Comparison of ENCODE assay signal across 25 cellular contexts in the genomic region with DNA sequence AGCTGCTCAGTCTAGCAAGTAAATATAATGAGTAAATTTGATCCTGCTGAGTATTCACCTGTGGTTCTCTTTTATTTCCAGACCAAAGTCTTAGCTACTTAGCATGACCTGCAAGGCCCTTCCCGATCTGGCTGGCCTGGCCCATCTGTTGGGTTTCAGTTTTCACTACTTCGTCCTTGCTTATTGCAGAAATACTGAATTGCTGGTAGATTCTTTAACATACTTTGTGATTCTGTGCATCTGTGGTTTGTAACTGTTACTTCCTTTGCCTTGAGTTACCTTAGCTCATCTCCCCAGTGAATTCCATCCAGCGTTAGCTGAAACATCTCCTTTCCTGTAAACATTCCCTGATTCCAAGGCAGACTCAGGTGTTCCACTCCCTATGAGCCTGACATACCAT.
DNase-seq lines count a peak whose midpoint lies in the region; ATAC-seq, FAIRE-seq and TF ChIP-seq lines count a peak whose summit lies in the region.
"Had no signal": no experiment of that assay in that cellular context is flagged by ENCODE, and none has a peak within 500 bp of the region (broad histone marks: within the 10 kb centered on the region; RNA-seq: fewer than 3 reads in every experiment).

No MANE protein-coding gene starts in this region.

- no peak for DNase-seq in activated T-cell treated with anti-CD3 and anti-CD28 coated beads, Interleukin-2, amount 50 U/mL, for 72 hours
- DNase-seq in activated T-cell treated with anti-CD3 and anti-CD28 coated beads, Interleukin-2, amount 50 U/mL, for 48 hours: no peak
- DNase-seq in GM12891 (ENCODE audit: insufficient read length, low spot score) (no peak), WERI-Rb-1 (peak; percentile 22), D721Med (ENCODE audit: insufficient read length, low spot score) (no peak)
- DNase-seq in stimulated activated effector memory CD8-positive, alpha-beta T cell treated with anti-CD3 and anti-CD28 coated beads, Interleukin-12 subunit alpha, Interleukin-12 subunit beta, amount 100 ng/mL, for 72 hours (ENCODE audit: low spot score in 2 of 2): no peak
- DNase-seq: BE2C; Calu3; CD4-positive, alpha-beta T cell; DMS79; KBM-7; MM.1S; NCI-H1048; NCI-H1417 treated with DMSO at 0.1 percent for 48 hours; NCI-H2029; NCI-H446; NCI-H526 treated with DMSO at 0.1 percent for 48 hours; NK-92 treated with Interleukin-12 subunit alpha and Interleukin-12 subunit beta, amount 100 ng/mL, for 24 hours; SIG-M5 had no signal

- H3K27ac Mint-ChIP-seq in activated T-cell treated with anti-CD3 and anti-CD28 coated beads, Interleukin-2, amount 50 U/mL, for 72 hours: peak overlapping the region; percentile 52
- H3K27ac Mint-ChIP-seq in stimulated activated effector memory CD8-positive, alpha-beta T cell treated with anti-CD3 and anti-CD28 coated beads, Interleukin-12 subunit alpha, Interleukin-12 subunit beta, amount 100 ng/mL, for 72 hours: peak overlapping the region; percentile 19
- H3K27ac Mint-ChIP-seq: CD4-positive, alpha-beta T cell; GM23338 had no signal

- H3K27ac ChIP-seq in WERI-Rb-1: peak overlapping the region; percentile 46
- H3K27ac ChIP-seq: RWPE1 had no signal

- no peaks in the 10 kb centered on the region for H3K27me3 Mint-ChIP-seq in activated T-cell treated with anti-CD3 and anti-CD28 coated beads, Interleukin-2, amount 50 U/mL, for 72 hours (ENCODE audit: low read depth)
- H3K27me3 Mint-ChIP-seq: CD4-positive, alpha-beta T cell had no signal

- no peak overlapping the region for H3K4me3 Mint-ChIP-seq in activated T-cell treated with anti-CD3 and anti-CD28 coated beads, Interleukin-2, amount 50 U/mL, for 72 hours
- H3K4me3 Mint-ChIP-seq in stimulated activated effector memory CD8-positive, alpha-beta T cell treated with anti-CD3 and anti-CD28 coated beads, Interleukin-12 subunit alpha, Interleukin-12 subunit beta, amount 100 ng/mL, for 72 hours: no peak overlapping the region
- H3K4me3 Mint-ChIP-seq: CD4-positive, alpha-beta T cell; GM23338 had no signal

- H3K4me1 Mint-ChIP-seq in activated T-cell treated with anti-CD3 and anti-CD28 coated beads, Interleukin-2, amount 50 U/mL, for 72 hours (ENCODE audit: low read depth): no peaks in the 10 kb centered on the region
- peaks cover 25% of the 10 kb centered on the region for H3K4me1 Mint-ChIP-seq in stimulated activated effector memory CD8-positive, alpha-beta T cell treated with anti-CD3 and anti-CD28 coated beads, Interleukin-12 subunit alpha, Interleukin-12 subunit beta, amount 100 ng/mL, for 72 hours
- H3K4me1 Mint-ChIP-seq: GM23338 had no signal

- TF ChIP-seq POLR2A in GM12891 (IDR thresholded peaks at IDR 0.05; ENCODE audit: low read depth, low read length): no peak

- no peaks in the 10 kb centered on the region for H3K9me3 Mint-ChIP-seq in activated T-cell treated with anti-CD3 and anti-CD28 coated beads, Interleukin-2, amount 50 U/mL, for 72 hours
- H3K9me3 Mint-ChIP-seq in stimulated activated effector memory CD8-positive, alpha-beta T cell treated with anti-CD3 and anti-CD28 coated beads, Interleukin-12 subunit alpha, Interleukin-12 subunit beta, amount 100 ng/mL, for 72 hours: no peaks in the 10 kb centered on the region
- H3K9me3 Mint-ChIP-seq: CD4-positive, alpha-beta T cell; GM23338 had no signal

- H3K36me3 Mint-ChIP-seq in activated T-cell treated with anti-CD3 and anti-CD28 coated beads, Interleukin-2, amount 50 U/mL, for 72 hours (ENCODE audit: insufficient read depth in 2 of 2): peaks cover 7 to 10% of the 10 kb centered on the region in 2 donors
- peaks cover 15% of the 10 kb centered on the region for H3K36me3 Mint-ChIP-seq in stimulated activated effector memory CD8-positive, alpha-beta T cell treated with anti-CD3 and anti-CD28 coated beads, Interleukin-12 subunit alpha, Interleukin-12 subunit beta, amount 100 ng/mL, for 72 hours

- FAIRE-seq in GM12891 (lab: Jason Lieb, UNC) (peak; percentile 13), D721Med (lab: Jason Lieb, UNC) (no peak)

- no peak overlapping the region for H3K4me3 ChIP-seq in WERI-Rb-1 (ENCODE audit: low read depth, low read length)
- H3K4me3 ChIP-seq: GM23338, HAP-1 had no signal

- peaks cover 10% of the 10 kb centered on the region for H3K36me3 ChIP-seq in WERI-Rb-1

- TF ChIP-seq CTCF in WERI-Rb-1 (IDR thresholded peaks at IDR 0.05; ENCODE audit: low read depth, low read length) (no peak), D721Med (IDR thresholded peaks at IDR 0.05; ENCODE audit: insufficient read depth, missing control alignments) (no peak)

- ATAC-seq in activated T-cell treated with anti-CD3 and anti-CD28 coated beads, Interleukin-2, amount 50 U/mL, for 72 hours (replicated peaks in 1 of 2): no peak
- ATAC-seq in stimulated activated effector memory CD8-positive, alpha-beta T cell treated with anti-CD3 and anti-CD28 coated beads, Interleukin-12 subunit alpha, Interleukin-12 subunit beta, amount 100 ng/mL, for 72 hours: no peak
- no peak for ATAC-seq in HG03095 (IDR thresholded peaks at IDR 0.05; ENCODE audit: unreplicated experiment)
- no peak for ATAC-seq in esophagus mucosa
- ATAC-seq: GM23338, SK-N-SH treated with all-trans-retinoic acid at 6 μM for 48 hours had no signal

- no peaks in the 10 kb centered on the region for H3K27me3 ChIP-seq in WERI-Rb-1 (ENCODE audit: insufficient read depth, low read depth, severe bottlenecking)
- H3K27me3 ChIP-seq: BE2C had no signal

- no peaks in the 10 kb centered on the region for H3K9me3 ChIP-seq in WERI-Rb-1 (ENCODE audit: severe bottlenecking)
- H3K9me3 ChIP-seq: BE2C, HAP-1 had no signal

TF ChIP-seq in GM12891, 5 proteins besides CTCF, POLR2A, EP300 and RAD21:
- TF ChIP-seq SPI1 (IDR thresholded peaks at IDR 0.05; ENCODE audit: low read depth, low read length) (no peak), TAF1 (IDR thresholded peaks at IDR 0.05; ENCODE audit: low read depth, low read length) (no peak), POU2F2 (IDR thresholded peaks at IDR 0.05; ENCODE audit: low read depth, low read length) (no peak), POLR2AphosphoS5 (IDR thresholded peaks at IDR 0.05; ENCODE audit: low read depth, low read length) (no peak), PAX5 (IDR thresholded peaks at IDR 0.05; ENCODE audit: insufficient read depth, low read length, severe bottlenecking) (no peak)
